ENCODE assay signal across 9 cellular contexts in genomic region chrX:153600032-153600373, GRCh38. TPM values are rescaled to one million over a fixed set of nuclear protein-coding genes. Genes with fewer than 3 reads are reported as not detected.
DNase-seq lines count a peak whose midpoint lies in the region; ATAC-seq, FAIRE-seq and TF ChIP-seq lines count a peak whose summit lies in the region.
"Had no signal": no experiment of that assay in that cellular context is flagged by ENCODE, and none has a peak within 500 bp of the region (broad histone marks: within the 10 kb centered on the region; RNA-seq: fewer than 3 reads in every experiment).

No MANE protein-coding gene starts in this region.

- TF ChIP-seq POLR2A in HepG2 (IDR thresholded peaks at IDR 0.05; ENCODE audit: insufficient read depth in 1 of 2, low read depth in 2 of 2, low read length in 2 of 2) = no peak

- TF ChIP-seq RAD21 in HepG2 (CRISPR knock-in tag; IDR thresholded peaks at IDR 0.05) = no peak

- POLR2A ChIA-PET in AG04449 (lab: Yijun Ruan, JAX) = no interaction called here
- POLR2A ChIA-PET in HepG2 (lab: Yijun Ruan, JAX) = interaction anchor here (0.8 to 1.9 kb wide), 5 partner anchors 10 to 47 kb away, joined by 3 to 10 read pairs (median 6); partner anchors contain the start of gene DUSP9

- H3K79me2 ChIP-seq in HepG2 (ENCODE audit: insufficient read depth, low read length) = peaks cover 9% of the 10 kb centered on the region

- no peaks in the 10 kb centered on the region for H4K20me1 ChIP-seq in HepG2 (ENCODE audit: insufficient read depth, low read length)

- no peaks in the 10 kb centered on the region for H3K9me3 ChIP-seq in HepG2 (ENCODE audit: low read length)

- no peaks in the 10 kb centered on the region for H3K27me3 ChIP-seq in HL-60 (ENCODE audit: insufficient read depth, poor library complexity, severe bottlenecking)
- no peaks in the 10 kb centered on the region; a peak in 1 of 5 replicates for H3K27me3 ChIP-seq in HepG2 (ENCODE audit: control insufficient read depth in 1 of 2, insufficient read depth in 2 of 2, low read length in 2 of 2)

- peak overlapping the region; percentile 90 for H3K4me3 Mint-ChIP-seq in activated naive CD4-positive, alpha-beta T cell treated with anti-CD3 and anti-CD28 coated beads, Interleukin-2, amount 50 U/mL, for 24 hours

- intact Hi-C loops in HepG2 (cut with micrococcal nuclease; ENCODE audit: unreplicated experiment) = no loop called here

- no peak for FAIRE-seq in HepG2 (lab: Jason Lieb, UNC)
- FAIRE-seq in urothelium cell line (lab: Jason Lieb, UNC) = no peak
- FAIRE-seq: islet of Langerhans had no signal

- TF ChIP-seq CTCF in AG04449 (IDR thresholded peaks at IDR 0.05; ENCODE audit: insufficient read depth, low read length, missing control alignments) (no peak), HL-60 (IDR thresholded peaks at IDR 0.05; ENCODE audit: insufficient read depth, low read length) (no peak), HepG2 (CRISPR knock-in tag; IDR thresholded peaks at IDR 0.05) (no peak), GM13977 (IDR thresholded peaks at IDR 0.05; ENCODE audit: extremely low read depth, insufficient read depth, missing control alignments) (no peak)

- H3K4me1 ChIP-seq in HepG2 (ENCODE audit: insufficient read depth, low read length) = peaks cover 30% of the 10 kb centered on the region

- peaks cover 2% of the 10 kb centered on the region for H3K36me3 Mint-ChIP-seq in activated naive CD4-positive, alpha-beta T cell treated with anti-CD3 and anti-CD28 coated beads, Interleukin-2, amount 50 U/mL, for 24 hours

- H3K27ac ChIP-seq in HL-60 (replicated peaks) = no peak overlapping the region
- no peak overlapping the region for H3K27ac ChIP-seq in HepG2 (ENCODE audit: extremely low read length, insufficient read depth, low read length)

- no peak overlapping the region for H2AFZ ChIP-seq in HepG2 (ENCODE audit: low read length)

- H3K9ac ChIP-seq in HepG2 (ENCODE audit: insufficient read depth, low read depth, low read length) = 0 out of 2 replicates have a peak overlapping the region, but pooled peaks have one; percentile 29

- WGBS in HepG2 (ENCODE audit: low lambda C conversion rate) = 17% methylated on average over 1 of the region's 2 CpGs

- ATAC-seq in HepG2 = no peak; the same call in 2 of the 3 replicates

- DNase-seq in AG04449 (ENCODE audit: low read depth, low spot score) (no peak), HL-60 (ENCODE audit: low read depth in 1 of 2, low spot score in 1 of 2) (peak in 1 of 2 experiments; percentile 29), HepG2 (ENCODE audit: low spot score) (no peak), urothelium cell line (ENCODE audit: low spot score) (peak; percentile 15), activated gamma-delta T cell (lab: John Stamatoyannopoulos, UW) (no peak), GM13977 (ENCODE audit: low spot score) (no peak)
- DNase-seq in effector CD8-positive, alpha-beta T cell (lab: John Stamatoyannopoulos, UW) = no peak

- no peaks in the 10 kb centered on the region for H3K27me3 Mint-ChIP-seq in activated naive CD4-positive, alpha-beta T cell treated with anti-CD3 and anti-CD28 coated beads, Interleukin-2, amount 50 U/mL, for 24 hours

- in situ Hi-C loops in HepG2 (cut with HindIII; ENCODE audit: extremely low pct_ligation_motif_present, low pct_unique_long_range_greater_than_20kb) (no loop called here), GM13977 (cut with MboI; ENCODE audit: low pct_unique_long_range_greater_than_20kb, low sequenced_read_pairs, unreplicated experiment) (no loop called here)

- H3K4me1 Mint-ChIP-seq in activated naive CD4-positive, alpha-beta T cell treated with anti-CD3 and anti-CD28 coated beads, Interleukin-2, amount 50 U/mL, for 24 hours = peaks cover 58% of the 10 kb centered on the region

- peak overlapping the region; percentile 66 for H3K4me3 ChIP-seq in AG04449 (ENCODE audit: low read depth, low read length)
- peak overlapping the region; percentile 61 for H3K4me3 ChIP-seq in HL-60 (replicated peaks; ENCODE audit: insufficient read depth, low read length)
- H3K4me3 ChIP-seq in HepG2 (replicated peaks in 1 of 3; ENCODE audit: insufficient read depth in 1 of 3, low read depth in 2 of 3, low read length in 3 of 3) = peak overlapping the region; percentile 60 to 70 (median 63); a peak in 5 of 6 replicates

- no peaks in the 10 kb centered on the region for H3K9me3 Mint-ChIP-seq in activated naive CD4-positive, alpha-beta T cell treated with anti-CD3 and anti-CD28 coated beads, Interleukin-2, amount 50 U/mL, for 24 hours

- BruUV-seq in HepG2 (replicated peaks; lab: Mats Ljungman, UMichigan) = no TSS peak

- CTCF ChIA-PET in AG04449 (lab: Yijun Ruan, JAX) (interaction anchor here (1.6 to 3.4 kb wide), 2 partner anchors 10 to 67 kb away, joined by 8 to 37 read pairs; no protein-coding TSS in a partner anchor), HepG2 (lab: Yijun Ruan, JAX; ENCODE audit: low intra/inter-chr PET ratio, low total read pairs) (no interaction called here)

- peak overlapping the region; percentile 89 for H3K27ac Mint-ChIP-seq in activated naive CD4-positive, alpha-beta T cell treated with anti-CD3 and anti-CD28 coated beads, Interleukin-2, amount 50 U/mL, for 24 hours

- TF ChIP-seq EP300 in HepG2 (IDR thresholded peaks at IDR 0.05; ENCODE audit: low read depth in 2 of 2, low read length in 2 of 2) (no peak), HepG2 (CRISPR knock-in tag; IDR thresholded peaks at IDR 0.05; ENCODE audit: borderline replicate concordance) (no peak)

- H3K36me3 ChIP-seq in HepG2 (replicated peaks in 1 of 2; ENCODE audit: control insufficient read depth in 1 of 2, insufficient read depth in 2 of 2, low read length in 2 of 2) = no peaks in the 10 kb centered on the region

- peak overlapping the region; percentile 77 for H3K4me2 ChIP-seq in HepG2 (ENCODE audit: low read depth, low read length)

TF ChIP-seq in HepG2, 621 proteins besides CTCF, POLR2A, EP300 and RAD21 (continues in another document):
- TF ChIP-seq NR2F6 (IDR thresholded peaks at IDR 0.05) (no peak), NR2F6 (CRISPR knock-in tag; IDR thresholded peaks at IDR 0.05) (no peak), ZFP90 (CRISPR knock-in tag; IDR thresholded peaks at IDR 0.05; ENCODE audit: borderline replicate concordance) (no peak), NCOR1 (IDR thresholded peaks at IDR 0.05; ENCODE audit: borderline replicate concordance, low read length) (no peak), ZNF552 (CRISPR knock-in tag; IDR thresholded peaks at IDR 0.05; ENCODE audit: borderline replicate concordance) (no peak), NR2F1 (CRISPR knock-in tag; IDR thresholded peaks at IDR 0.05) (no peak), PAF1 (CRISPR knock-in tag; IDR thresholded peaks at IDR 0.05) (no peak)

RNA-seq across cellular contexts. Expression of gene CCNQ, which starts 1.1 kb away (rescaled TPM):
- total RNA-seq in HepG2 (2016; rRNA removed; fragmentation: Illumina TruSeq; extraction: Trizol) = 23.7 and 25.5 TPM in 2 replicates
- total RNA-seq in HepG2 (2016; cell fraction: cytosol; rRNA removed; fragmentation: Illumina TruSeq; extraction: Trizol; ENCODE audit: low read depth) = 68.7 and 75.5 TPM in 2 replicates
- total RNA-seq in HepG2 (2016; cell fraction: insoluble cytoplasmic fraction; rRNA removed; fragmentation: Illumina TruSeq; extraction: Trizol) = 21.1 and 24.5 TPM in 2 replicates
- 70.2 and 79.6 TPM in 2 replicates for total RNA-seq in HepG2 (2016; cell fraction: membrane; rRNA removed; fragmentation: Illumina TruSeq; extraction: Trizol)
- total RNA-seq in HepG2 (2016; cell fraction: nucleus; rRNA removed; fragmentation: Illumina TruSeq; extraction: Trizol) = 9.8 and 13.2 TPM in 2 replicates
- polyA plus RNA-seq in HepG2 (2011; rRNA removed) = 15.0 and 22.0 TPM in 2 replicates
- polyA plus RNA-seq in HepG2 (2011; cell fraction: cytosol; rRNA removed) = 21.9 and 25.7 TPM in 2 replicates
- 11.2 and 14.5 TPM in 2 replicates for polyA plus RNA-seq in HepG2 (2011; cell fraction: nucleus; rRNA removed)
- 8.9 and 11.1 TPM in 2 replicates for polyA plus RNA-seq in HepG2 (2012)
- 68.9 and 82.0 TPM in 2 replicates for polyA plus RNA-seq in HepG2 (2016; cell fraction: cytosol; fragmentation: Illumina TruSeq; extraction: Trizol; ENCODE audit: low read depth)
- 20.1 and 20.6 TPM in 2 replicates for polyA plus RNA-seq in HepG2 (2016; cell fraction: insoluble cytoplasmic fraction; fragmentation: Illumina TruSeq; extraction: Trizol; ENCODE audit: low read depth)
- polyA plus RNA-seq in HepG2 (2016; cell fraction: membrane; fragmentation: Illumina TruSeq; extraction: Trizol; ENCODE audit: low read depth) = 55.1 and 67.3 TPM in 2 replicates
- 15.0 and 20.6 TPM in 2 replicates for polyA plus RNA-seq in HepG2 (2016; cell fraction: nucleus; fragmentation: Illumina TruSeq; extraction: Trizol; ENCODE audit: insufficient read depth, low read depth)
- 19.4 and 43.5 TPM in 2 replicates for polyA minus RNA-seq in HepG2 (2011; rRNA and poly(A)+ RNA removed; ENCODE audit: low replicate concordance)
- polyA minus RNA-seq in HepG2 (2011; cell fraction: cytosol; rRNA and poly(A)+ RNA removed) = 6.7 and 9.8 TPM in 2 replicates
- polyA minus RNA-seq in HepG2 (2011; cell fraction: nucleus; rRNA and poly(A)+ RNA removed) = 5.4 and 6.1 TPM in 2 replicates

RNA-seq across cellular contexts. Expression of gene DUSP9, which starts 47.0 kb away (rescaled TPM):
- total RNA-seq in HepG2 (2016; rRNA removed; fragmentation: Illumina TruSeq; extraction: Trizol) = 357 and 435 TPM in 2 replicates
- total RNA-seq in HepG2 (2016; cell fraction: cytosol; rRNA removed; fragmentation: Illumina TruSeq; extraction: Trizol; ENCODE audit: low read depth) = 183 and 202 TPM in 2 replicates
- 332 and 447 TPM in 2 replicates for total RNA-seq in HepG2 (2016; cell fraction: insoluble cytoplasmic fraction; rRNA removed; fragmentation: Illumina TruSeq; extraction: Trizol)
- total RNA-seq in HepG2 (2016; cell fraction: membrane; rRNA removed; fragmentation: Illumina TruSeq; extraction: Trizol) = 386 and 448 TPM in 2 replicates
- total RNA-seq in HepG2 (2016; cell fraction: nucleus; rRNA removed; fragmentation: Illumina TruSeq; extraction: Trizol) = 159 and 193 TPM in 2 replicates
- polyA plus RNA-seq in HepG2 (2011; rRNA removed) = 235 and 335 TPM in 2 replicates
- polyA plus RNA-seq in HepG2 (2011; cell fraction: cytosol; rRNA removed) = 239 and 294 TPM in 2 replicates
- polyA plus RNA-seq in HepG2 (2011; cell fraction: nucleus; rRNA removed) = 263 and 279 TPM in 2 replicates
- 173 and 253 TPM in 2 replicates for polyA plus RNA-seq in HepG2 (2012)
- 162 and 174 TPM in 2 replicates for polyA plus RNA-seq in HepG2 (2016; cell fraction: cytosol; fragmentation: Illumina TruSeq; extraction: Trizol; ENCODE audit: low read depth)
- 322 and 341 TPM in 2 replicates for polyA plus RNA-seq in HepG2 (2016; cell fraction: insoluble cytoplasmic fraction; fragmentation: Illumina TruSeq; extraction: Trizol; ENCODE audit: low read depth)
- polyA plus RNA-seq in HepG2 (2016; cell fraction: membrane; fragmentation: Illumina TruSeq; extraction: Trizol; ENCODE audit: low read depth) = 301 and 303 TPM in 2 replicates
- polyA plus RNA-seq in HepG2 (2016; cell fraction: nucleus; fragmentation: Illumina TruSeq; extraction: Trizol; ENCODE audit: insufficient read depth, low read depth) = 275 and 284 TPM in 2 replicates
- 22.4 and 433 TPM in 2 replicates for polyA minus RNA-seq in HepG2 (2011; rRNA and poly(A)+ RNA removed; ENCODE audit: low replicate concordance)
- polyA minus RNA-seq in HepG2 (2011; cell fraction: cytosol; rRNA and poly(A)+ RNA removed) = 192 and 199 TPM in 2 replicates
- 54.5 and 60.7 TPM in 2 replicates for polyA minus RNA-seq in HepG2 (2011; cell fraction: nucleus; rRNA and poly(A)+ RNA removed)
